14 cellular contexts compared by ENCODE assay signal in genomic region chr2:213086566-213086965, GRCh38.
DNase-seq lines count a peak whose midpoint lies in the region; ATAC-seq and TF ChIP-seq lines count a peak whose summit lies in the region.
"Had no signal": no experiment of that assay in that cellular context is flagged by ENCODE, and none has a peak within 500 bp of the region (broad histone marks: within the 10 kb centered on the region; RNA-seq: fewer than 3 reads in every experiment).

No MANE protein-coding gene starts in this region.

- no peak overlapping the region for H4K91ac ChIP-seq in mesenchymal stem cell (ENCODE audit: low read length)

- H3K9ac ChIP-seq in endodermal cell (ENCODE audit: extremely low read depth, low read length, poor library complexity, severe bottlenecking) (no peak overlapping the region), mesenchymal stem cell (ENCODE audit: low read length) (no peak overlapping the region)

- no peak overlapping the region for H2AK5ac ChIP-seq in mesenchymal stem cell (ENCODE audit: low read length, severe bottlenecking)

- TF ChIP-seq CTCF in A673 (conservative IDR thresholded peaks at IDR 0.05; ENCODE audit: low read depth, low read length) (no peak), endodermal cell (conservative IDR thresholded peaks at IDR 0.05) (no peak)

- no peaks in the 10 kb centered on the region for H3K9me3 Mint-ChIP-seq in endodermal cell
- H3K9me3 Mint-ChIP-seq: activated naive CD8-positive, alpha-beta T cell treated with anti-CD3 and anti-CD28 coated beads, Interleukin-2, amount 10 ng/mL, durations not matched to agents 7 days and 5 days had no signal

- no peak overlapping the region for H2BK5ac ChIP-seq in mesenchymal stem cell (ENCODE audit: low read depth, low read length, poor library complexity, severe bottlenecking)

- no peak overlapping the region for H3K4me3 ChIP-seq in A673 (ENCODE audit: low read depth, low read length, poor library complexity, severe bottlenecking)
- no peak overlapping the region for H3K4me3 ChIP-seq in endodermal cell (ENCODE audit: low read length)
- H3K4me3 ChIP-seq in mesenchymal stem cell (ENCODE audit: insufficient read depth in 1 of 2, low read depth in 1 of 2, low read length in 2 of 2), result no peak overlapping the region
- H3K4me3 ChIP-seq: SK-N-MC, transverse colon had no signal

- no peak overlapping the region for H3K18ac ChIP-seq in mesenchymal stem cell (ENCODE audit: low read depth in 1 of 2, low read length in 2 of 2)

- CTCF ChIA-PET in A673 (lab: Charles Lee), result no interaction called here

- intact Hi-C loops in A673 (cut with micrococcal nuclease; ENCODE audit: unreplicated experiment), result no loop called here

- no peaks in the 10 kb centered on the region for H3K27me3 Mint-ChIP-seq in endodermal cell (ENCODE audit: insufficient read depth)

- H3K4me3 Mint-ChIP-seq in endodermal cell, result no peak overlapping the region
- H3K4me3 Mint-ChIP-seq: activated naive CD8-positive, alpha-beta T cell treated with anti-CD3 and anti-CD28 coated beads, Interleukin-2, amount 10 ng/mL, durations not matched to agents 7 days and 5 days had no signal

- H3K23ac ChIP-seq in mesenchymal stem cell (ENCODE audit: low read length in 2 of 2), result no peak overlapping the region

- H3K36me3 ChIP-seq in A673 (ENCODE audit: insufficient read depth, low read length, poor library complexity, severe bottlenecking) (no peaks in the 10 kb centered on the region), endodermal cell (ENCODE audit: control insufficient read depth, insufficient read depth, low read length) (no peaks in the 10 kb centered on the region), mesenchymal stem cell (ENCODE audit: control insufficient read depth in 1 of 2, insufficient read depth in 2 of 2, low read depth in 1 of 2, low read length in 2 of 2) (no peaks in the 10 kb centered on the region)
- H3K36me3 ChIP-seq: transverse colon had no signal

- H4K8ac ChIP-seq in mesenchymal stem cell (ENCODE audit: low read length), result no peak overlapping the region

- H3K4ac ChIP-seq in mesenchymal stem cell (ENCODE audit: low read depth in 1 of 2, low read length in 2 of 2), result no peak overlapping the region

- no peaks in the 10 kb centered on the region for H3K36me3 Mint-ChIP-seq in endodermal cell (ENCODE audit: low read depth)

- no peak overlapping the region for H2BK12ac ChIP-seq in mesenchymal stem cell (ENCODE audit: low read length in 2 of 2)

- H3K27ac ChIP-seq in A673 (ENCODE audit: low read depth, low read length, poor library complexity, severe bottlenecking), result no peak overlapping the region
- peak overlapping the region; percentile 2 for H3K27ac ChIP-seq in endodermal cell (ENCODE audit: low read depth, low read length)
- H3K27ac ChIP-seq in mesenchymal stem cell (ENCODE audit: low read length, poor library complexity, severe bottlenecking), result peak overlapping the region; percentile 92
- H3K27ac ChIP-seq: SK-N-MC, transverse colon had no signal

- H3K14ac ChIP-seq in mesenchymal stem cell (ENCODE audit: low read length in 2 of 2), result no peak overlapping the region

- H2BK120ac ChIP-seq in mesenchymal stem cell (ENCODE audit: low read depth, low read length), result no peak overlapping the region

- no peak for ATAC-seq in HG03439 (IDR thresholded peaks at IDR 0.05; ENCODE audit: unreplicated experiment)

- H3K4me1 ChIP-seq in A673 (ENCODE audit: insufficient read depth, low read length, poor library complexity, severe bottlenecking) (peaks cover 6% of the 10 kb centered on the region), endodermal cell (ENCODE audit: control insufficient read depth, insufficient read depth, low read length) (no peaks in the 10 kb centered on the region), mesenchymal stem cell (ENCODE audit: control insufficient read depth, insufficient read depth, low read depth, low read length) (peaks cover 2% of the 10 kb centered on the region)

- H3K4me2 ChIP-seq in mesenchymal stem cell (ENCODE audit: low read length, poor library complexity, severe bottlenecking), result peak overlapping the region; percentile 46

- H3K9me3 ChIP-seq in A673 (ENCODE audit: low read depth, low read length, poor library complexity, severe bottlenecking) (no peaks in the 10 kb centered on the region), endodermal cell (ENCODE audit: control insufficient read depth, low read length) (no peaks in the 10 kb centered on the region), mesenchymal stem cell (ENCODE audit: control insufficient read depth, low read length) (no peaks in the 10 kb centered on the region)
- H3K9me3 ChIP-seq: transverse colon had no signal

- DNase-seq in A673 (ENCODE audit: low spot score) (peak; percentile 18), HS-27A (ENCODE audit: low read depth) (peak; percentile 46), endodermal cell (peak; percentile 70), mesenchymal stem cell (no peak), SW480 (ENCODE audit: low spot score) (no peak)
- no peak for DNase-seq in activated naive CD4-positive, alpha-beta T cell treated with Interleukin-2 at 50 U/mL for 16 hours
- no peak for DNase-seq in stimulated activated CD4-positive, alpha-beta T cell treated with anti-CD3 and anti-CD28 coated beads, Interleukin-12 subunit alpha, Interleukin-12 subunit beta, amount 100 ng/mL, for 4 hours
- DNase-seq: activated naive CD8-positive, alpha-beta T cell treated with anti-CD3 and anti-CD28 coated beads, Interleukin-2, amount 10 ng/mL, durations not matched to agents 7 days and 5 days; cortex of kidney; DMS53; NCI-H2107; transverse colon had no signal

- peaks cover 8% of the 10 kb centered on the region for H3K4me1 Mint-ChIP-seq in endodermal cell

- H3K79me1 ChIP-seq in mesenchymal stem cell (replicated peaks; ENCODE audit: low read length, poor library complexity, severe bottlenecking), result no peaks in the 10 kb centered on the region

- 0 to 67% methylated on average over 1 to 3 of the region's 3 CpGs for WGBS in endodermal cell (ENCODE audit: insufficient coverage in 1 of 2, insufficient read length in 1 of 2), 2 experiments
- WGBS in mesenchymal stem cell, result 62% methylated on average over 2 of the region's 3 CpGs

- H2AFZ ChIP-seq in mesenchymal stem cell (ENCODE audit: low read depth, low read length), result no peak overlapping the region

- POLR2A ChIA-PET in A673 (lab: Charles Lee; ENCODE audit: low non-redundant PET), result interaction anchor here (0.5 kb wide), 1 partner anchor 173 kb away, joined by 3 read pairs; no protein-coding TSS in a partner anchor

- peak overlapping the region; percentile 86 for H3K27ac Mint-ChIP-seq in endodermal cell
- H3K27ac Mint-ChIP-seq: activated naive CD8-positive, alpha-beta T cell treated with anti-CD3 and anti-CD28 coated beads, Interleukin-2, amount 10 ng/mL, durations not matched to agents 7 days and 5 days had no signal

- H3K27me3 ChIP-seq in A673 (replicated peaks; ENCODE audit: insufficient read depth, low read depth, low read length, poor library complexity) (no peaks in the 10 kb centered on the region), endodermal cell (ENCODE audit: control insufficient read depth, insufficient read depth, low read length, poor library complexity, severe bottlenecking) (no peaks in the 10 kb centered on the region), mesenchymal stem cell (ENCODE audit: control insufficient read depth in 1 of 2, insufficient read depth in 1 of 2, low read length in 2 of 2) (no peaks in the 10 kb centered on the region)
- H3K27me3 ChIP-seq: transverse colon had no signal

- BruUV-seq in A673 (replicated peaks; lab: Mats Ljungman, UMichigan), result no TSS peak

- no peak overlapping the region for H2BK15ac ChIP-seq in mesenchymal stem cell (ENCODE audit: low read depth, poor library complexity, severe bottlenecking)

Comparison
In these comparisons a context has a peak if more than half of its experiments do, and no peak if none do; other contexts are left out.
1. DNase-seq: peak in A673 (single experiment), HS-27A (single experiment) and endodermal cell (single experiment); none in mesenchymal stem cell (single experiment), activated naive CD4-positive, alpha-beta T cell treated with Interleukin-2 at 50 U/mL for 16 hours (single experiment), SW480 (single experiment) and stimulated activated CD4-positive, alpha-beta T cell treated with anti-CD3 and anti-CD28 coated beads, Interleukin-12 subunit alpha, Interleukin-12 subunit beta, amount 100 ng/mL, for 4 hours (single experiment).